In genomic region chr6:26338810-26339209, GRCh38 we compare ENCODE assay signal across 26 cellular contexts.
"Had no signal": no experiment of that assay in that cellular context is flagged by ENCODE, and none has a peak within 500 bp of the region (broad histone marks: within the 10 kb centered on the region; RNA-seq: fewer than 3 reads in every experiment).

No MANE protein-coding gene starts in this region.

- H3K27me3 ChIP-seq: colonic mucosa had no signal

- H3K4me3 ChIP-seq: colonic mucosa, esophagus squamous epithelium, gastrocnemius medialis, heart right ventricle, left lung, lower lobe of right lung had no signal

- ATAC-seq: effector memory CD8-positive, alpha-beta T cell; esophagus mucosa; gastrocnemius medialis; heart right ventricle; left cardiac atrium; left lung; left ventricle myocardium superior; lower lobe of right lung had no signal

- H3K27me3 Mint-ChIP-seq: effector memory CD8-positive, alpha-beta T cell had no signal

- H3K4me3 Mint-ChIP-seq: dendritic cell treated with granulocyte-macrophage colony-stimulating factor and Interleukin-4, amounts not matched to agents 40 ng/mL and 50 ng/mL, for 4 days; effector memory CD8-positive, alpha-beta T cell; endodermal cell had no signal

- H3K36me3 ChIP-seq: colonic mucosa, esophagus squamous epithelium, gastrocnemius medialis, heart right ventricle, left lung, lower lobe of right lung had no signal

- H3K4me1 ChIP-seq: colonic mucosa, gastrocnemius medialis had no signal

- H3K9me3 Mint-ChIP-seq: dendritic cell treated with granulocyte-macrophage colony-stimulating factor and Interleukin-4, amounts not matched to agents 40 ng/mL and 50 ng/mL, for 4 days; effector memory CD8-positive, alpha-beta T cell; endodermal cell had no signal

- H3K27ac Mint-ChIP-seq: dendritic cell treated with granulocyte-macrophage colony-stimulating factor and Interleukin-4, amounts not matched to agents 40 ng/mL and 50 ng/mL, for 4 days; effector memory CD8-positive, alpha-beta T cell; endodermal cell had no signal

- DNase-seq: colonic mucosa; cortex of kidney; effector CD8-positive, alpha-beta T cell; effector memory CD8-positive, alpha-beta T cell; endodermal cell; erythroblast; esophagus squamous epithelium; foreskin fibroblast; foreskin melanocyte; gastrocnemius medialis; glutamatergic neuron; head of caudate nucleus; heart right ventricle; hippocampal formation; left cardiac atrium; left lung; left ventricle myocardium superior; lower lobe of right lung; mesenchymal stem cell; midbrain had no signal

- H3K27ac ChIP-seq: colonic mucosa, epithelial cell of prostate, esophagus squamous epithelium, gastrocnemius medialis, heart right ventricle, left lung, lower lobe of right lung had no signal

- FAIRE-seq: endometrium, islet of Langerhans, keratinocyte had no signal

- H3K9me3 ChIP-seq: colonic mucosa, esophagus squamous epithelium, gastrocnemius medialis, heart right ventricle, left lung, lower lobe of right lung had no signal
